11 cellular contexts compared by ENCODE assay signal in genomic region chr7:101950450-101951119, GRCh38.
DNase-seq lines count a peak whose midpoint lies in the region; ATAC-seq and TF ChIP-seq lines count a peak whose summit lies in the region.
"Had no signal": no experiment of that assay in that cellular context is flagged by ENCODE, and none has a peak within 500 bp of the region (broad histone marks: within the 10 kb centered on the region; RNA-seq: fewer than 3 reads in every experiment).

No MANE protein-coding gene starts in this region.

- H4K8ac ChIP-seq in mesendoderm (ENCODE audit: low read depth, low read length) = no peak overlapping the region

- peaks cover 66% of the 10 kb centered on the region for H3K79me2 ChIP-seq in mesendoderm (ENCODE audit: control insufficient read depth, insufficient read depth, low read length)

- H3K4me2 ChIP-seq in mesendoderm (ENCODE audit: low read length) = no peak overlapping the region

- H3K79me1 ChIP-seq in mesendoderm (ENCODE audit: low read length) = peaks cover 28% of the 10 kb centered on the region

- peaks cover 46% of the 10 kb centered on the region for H3K4me1 Mint-ChIP-seq in HFFc6 (ENCODE audit: low read depth)
- H3K4me1 Mint-ChIP-seq in activated CD4-positive, alpha-beta memory T cell treated with anti-CD3 and anti-CD28 coated beads for 36 hours (ENCODE audit: low read depth) = peaks cover 14% of the 10 kb centered on the region

- CTCF ChIA-PET in activated CD4-positive, alpha-beta memory T cell treated with anti-CD3 and anti-CD28 coated beads for 36 hours (lab: Charles Lee) = no interaction called here

- no peaks in the 10 kb centered on the region for H3K36me3 ChIP-seq in mesendoderm (ENCODE audit: control insufficient read depth, insufficient read depth, low read length)

- H3K27ac Mint-ChIP-seq in HFFc6 = peak overlapping the region; percentile 83
- H3K27ac Mint-ChIP-seq in activated CD4-positive, alpha-beta memory T cell treated with anti-CD3 and anti-CD28 coated beads for 36 hours = no peak overlapping the region
- H3K27ac Mint-ChIP-seq: activated naive CD8-positive, alpha-beta T cell treated with anti-CD3 and anti-CD28 coated beads, Interleukin-2, amount 10 ng/mL, durations not matched to agents 7 days and 5 days had no signal

- no peak overlapping the region for H2BK5ac ChIP-seq in mesendoderm (ENCODE audit: low read length)

- peak; percentile 51 for DNase-seq in AG20443 (ENCODE audit: low spot score)
- DNase-seq in HFFc6 = peak; percentile 49
- peak; percentile 78 to 92 for DNase-seq in cardiac fibroblast (ENCODE audit: low read depth in 2 of 2)
- peak; percentile 84 for DNase-seq in mesendoderm
- no peak for DNase-seq in activated CD4-positive, alpha-beta memory T cell treated with anti-CD3 and anti-CD28 coated beads for 36 hours
- DNase-seq in medulla oblongata (ENCODE audit: extremely low spot score) = no peak
- DNase-seq: activated naive CD8-positive, alpha-beta T cell treated with anti-CD3 and anti-CD28 coated beads, Interleukin-2, amount 10 ng/mL, durations not matched to agents 7 days and 5 days; hypothalamus had no signal

- no peak overlapping the region for H3K9ac ChIP-seq in mesendoderm (ENCODE audit: low read length)
- H3K9ac ChIP-seq: parathyroid adenoma had no signal

- H3K4me3 ChIP-seq in cardiac fibroblast (replicated peaks in 1 of 2; ENCODE audit: low read depth in 2 of 2, low read length in 2 of 2) = no peak overlapping the region
- H3K4me3 ChIP-seq in mesendoderm (ENCODE audit: low read length) = no peak overlapping the region

- POLR2A ChIA-PET in activated CD4-positive, alpha-beta memory T cell treated with anti-CD3 and anti-CD28 coated beads for 36 hours (lab: Charles Lee) = no interaction called here

- intact Hi-C loops in activated CD4-positive, alpha-beta memory T cell treated with anti-CD3 and anti-CD28 coated beads for 36 hours (cut with micrococcal nuclease) = no loop called here

- peaks cover 7% of the 10 kb centered on the region for H3K4me1 ChIP-seq in mesendoderm (ENCODE audit: control insufficient read depth, low read depth, low read length)

- H4K5ac ChIP-seq in mesendoderm (ENCODE audit: low read length) = no peak overlapping the region

- no peak overlapping the region for H3K18ac ChIP-seq in mesendoderm (ENCODE audit: low read length)

- H3K27me3 ChIP-seq in mesendoderm (ENCODE audit: insufficient read depth, low read length, poor library complexity) = no peaks in the 10 kb centered on the region

- peaks cover 3% of the 10 kb centered on the region for H3K27me3 Mint-ChIP-seq in HFFc6 (ENCODE audit: insufficient read depth)
- no peaks in the 10 kb centered on the region for H3K27me3 Mint-ChIP-seq in activated CD4-positive, alpha-beta memory T cell treated with anti-CD3 and anti-CD28 coated beads for 36 hours
- H3K27me3 Mint-ChIP-seq: activated naive CD8-positive, alpha-beta T cell treated with anti-CD3 and anti-CD28 coated beads, Interleukin-2, amount 10 ng/mL, durations not matched to agents 7 days and 5 days had no signal

- no peak overlapping the region for H2AK5ac ChIP-seq in mesendoderm (ENCODE audit: low read length)

- peaks cover 6% of the 10 kb centered on the region for H3K36me3 Mint-ChIP-seq in HFFc6 (ENCODE audit: low read depth)
- no peaks in the 10 kb centered on the region for H3K36me3 Mint-ChIP-seq in activated CD4-positive, alpha-beta memory T cell treated with anti-CD3 and anti-CD28 coated beads for 36 hours
- H3K36me3 Mint-ChIP-seq: activated naive CD8-positive, alpha-beta T cell treated with anti-CD3 and anti-CD28 coated beads, Interleukin-2, amount 10 ng/mL, durations not matched to agents 7 days and 5 days had no signal

- no peak overlapping the region for H3K4me3 Mint-ChIP-seq in HFFc6
- no peak overlapping the region for H3K4me3 Mint-ChIP-seq in activated CD4-positive, alpha-beta memory T cell treated with anti-CD3 and anti-CD28 coated beads for 36 hours
- H3K4me3 Mint-ChIP-seq: activated naive CD8-positive, alpha-beta T cell treated with anti-CD3 and anti-CD28 coated beads, Interleukin-2, amount 10 ng/mL, durations not matched to agents 7 days and 5 days had no signal

- ATAC-seq in HG03135 (IDR thresholded peaks at IDR 0.05; ENCODE audit: unreplicated experiment) (no peak), HG02885 (IDR thresholded peaks at IDR 0.05; ENCODE audit: poor library complexity, unreplicated experiment) (no peak)

- no peak overlapping the region for H2BK120ac ChIP-seq in mesendoderm (ENCODE audit: low read depth, low read length)

- H3K27ac ChIP-seq in mesendoderm (ENCODE audit: low read depth, low read length) = no peak overlapping the region
- H3K27ac ChIP-seq: parathyroid adenoma had no signal

- no peak overlapping the region for H3K4ac ChIP-seq in mesendoderm (ENCODE audit: low read depth, low read length)

- no peaks in the 10 kb centered on the region for H3K9me3 Mint-ChIP-seq in HFFc6
- H3K9me3 Mint-ChIP-seq in activated CD4-positive, alpha-beta memory T cell treated with anti-CD3 and anti-CD28 coated beads for 36 hours = no peaks in the 10 kb centered on the region
- H3K9me3 Mint-ChIP-seq: activated naive CD8-positive, alpha-beta T cell treated with anti-CD3 and anti-CD28 coated beads, Interleukin-2, amount 10 ng/mL, durations not matched to agents 7 days and 5 days had no signal

- WGBS in mesendoderm (ENCODE audit: extremely low coverage, insufficient coverage, low lambda C conversion rate) = no CpG with 5 or more reads among the region's 4 CpGs

- H2BK15ac ChIP-seq in mesendoderm (replicated peaks; ENCODE audit: low read depth) = no peak overlapping the region

- no peak overlapping the region for H3K56ac ChIP-seq in mesendoderm (ENCODE audit: low read length)

- TF ChIP-seq CTCF in HFFc6 (IDR thresholded peaks at IDR 0.05) (peak; percentile 63), cardiac fibroblast (IDR thresholded peaks at IDR 0.05; ENCODE audit: low read depth, low read length) (peak; percentile 38)

- H3K23ac ChIP-seq in mesendoderm (ENCODE audit: low read length) = no peak overlapping the region

Comparison
In these comparisons a context has a peak if more than half of its experiments do, and no peak if none do; other contexts are left out.
1. DNase-seq: peak in AG20443 (single experiment), HFFc6 (single experiment), cardiac fibroblast (2 of 2) and mesendoderm (single experiment); none in activated CD4-positive, alpha-beta memory T cell treated with anti-CD3 and anti-CD28 coated beads for 36 hours (single experiment) and medulla oblongata (single experiment).